In genomic region chr5:76468625-76469410, GRCh38 we compare ENCODE assay signal across 18 cellular contexts.
A peak's percentile ranks its signal among the peaks of the same experiment; 100 is the strongest.
DNase-seq lines count a peak whose midpoint lies in the region; ATAC-seq, FAIRE-seq and TF ChIP-seq lines count a peak whose summit lies in the region.
"Had no signal": no experiment of that assay in that cellular context is flagged by ENCODE, and none has a peak within 500 bp of the region (broad histone marks: within the 10 kb centered on the region; RNA-seq: fewer than 3 reads in every experiment).

No MANE protein-coding gene starts in this region.

- DNase-seq in CD1c-positive myeloid dendritic cell (ENCODE audit: extremely low spot score) (peak; percentile 57), GM12892 (ENCODE audit: insufficient read length) (no peak), SKM-1 treated with dmso at 0.1 percent for 144 hours (lab: John Stamatoyannopoulos, UW; ENCODE audit: unreplicated experiment) (peak; percentile 61), epithelial cell of esophagus (ENCODE audit: low read depth) (peak; percentile 26), gastrocnemius medialis (no peak), kidney tubule cell (ENCODE audit: low spot score) (no peak), NCI-H2107 (lab: John Stamatoyannopoulos, UW) (no peak)
- DNase-seq: activated CD8-positive, alpha-beta memory T cell treated with anti-CD3 and anti-CD28 coated beads, Interleukin-2, amount 10 ng/mL, durations not matched to agents 7 days and 5 days; central memory CD4-positive, alpha-beta T cell; DMS 273 treated with DMSO at 0.1 percent for 48 hours; NCI-H446; nephron progenitor cell; stimulated activated CD4-positive, alpha-beta T cell treated with anti-CD3 and anti-CD28 coated beads, Interleukin-15, amount 100 ng/mL, for 24 hours had no signal

- TF ChIP-seq CTCF in epithelial cell of esophagus (IDR thresholded peaks at IDR 0.05; ENCODE audit: insufficient read depth, low read depth, low read length, missing control alignments) = no peak
- no peak for TF ChIP-seq CTCF in gastrocnemius medialis (IDR thresholded peaks at IDR 0.05 in 4 of 5, conservative IDR thresholded peaks at IDR 0.05 in 1 of 5)

- no peak overlapping the region for H3K4me3 Mint-ChIP-seq in stimulated activated memory B cell treated with anti-CD40 and anti-IgM and Interleukin-4, amounts not matched to agents 10 μg/mL and 1 μg/mL and 100 μg/mL, for 72 hours
- H3K4me3 Mint-ChIP-seq: activated CD8-positive, alpha-beta memory T cell treated with anti-CD3 and anti-CD28 coated beads, Interleukin-2, amount 10 ng/mL, durations not matched to agents 7 days and 5 days; nephron progenitor cell; WTC11 had no signal

- peak; percentile 67 for FAIRE-seq in GM12892 (lab: Jason Lieb, UNC)
- FAIRE-seq: K562 had no signal

- TF ChIP-seq POLR2A in GM12892 (IDR thresholded peaks at IDR 0.05; ENCODE audit: low read depth, low read length) (no peak), gastrocnemius medialis (IDR thresholded peaks at IDR 0.05) (no peak)

- no peaks in the 10 kb centered on the region for H3K27me3 Mint-ChIP-seq in stimulated activated memory B cell treated with anti-CD40 and anti-IgM and Interleukin-4, amounts not matched to agents 10 μg/mL and 1 μg/mL and 100 μg/mL, for 72 hours
- H3K27me3 Mint-ChIP-seq: activated CD8-positive, alpha-beta memory T cell treated with anti-CD3 and anti-CD28 coated beads, Interleukin-2, amount 10 ng/mL, durations not matched to agents 7 days and 5 days had no signal

- in situ Hi-C loops in gastrocnemius medialis (cut with MboI; ENCODE audit: low sequenced_read_pairs in 4 of 4) = no loop called here

- H3K27ac Mint-ChIP-seq in stimulated activated memory B cell treated with anti-CD40 and anti-IgM and Interleukin-4, amounts not matched to agents 10 μg/mL and 1 μg/mL and 100 μg/mL, for 72 hours = no peak overlapping the region
- H3K27ac Mint-ChIP-seq: activated CD8-positive, alpha-beta memory T cell treated with anti-CD3 and anti-CD28 coated beads, Interleukin-2, amount 10 ng/mL, durations not matched to agents 7 days and 5 days; nephron progenitor cell; WTC11 had no signal

- H3K27me3 ChIP-seq in gastrocnemius medialis = no peaks in the 10 kb centered on the region

- H3K36me3 ChIP-seq in gastrocnemius medialis = no peaks in the 10 kb centered on the region
- H3K36me3 ChIP-seq: SJSA1 had no signal

- intact Hi-C loops in gastrocnemius medialis (cut with DNase I; ENCODE audit: low total_unique reads) = no loop called here

- ATAC-seq in gastrocnemius medialis = no peak
- no peak for ATAC-seq in stimulated activated memory B cell treated with anti-CD40 and anti-IgM and Interleukin-4, amounts not matched to agents 10 μg/mL and 1 μg/mL and 100 μg/mL, for 72 hours
- ATAC-seq: activated CD8-positive, alpha-beta memory T cell treated with anti-CD3 and anti-CD28 coated beads, Interleukin-2, amount 10 ng/mL, durations not matched to agents 7 days and 5 days; K562; WTC11 had no signal

- peaks cover 7% of the 10 kb centered on the region for H3K4me1 Mint-ChIP-seq in stimulated activated memory B cell treated with anti-CD40 and anti-IgM and Interleukin-4, amounts not matched to agents 10 μg/mL and 1 μg/mL and 100 μg/mL, for 72 hours

- no peaks in the 10 kb centered on the region for H3K4me1 ChIP-seq in gastrocnemius medialis
- H3K4me1 ChIP-seq: SJSA1 had no signal

- no peaks in the 10 kb centered on the region for H3K36me3 Mint-ChIP-seq in stimulated activated memory B cell treated with anti-CD40 and anti-IgM and Interleukin-4, amounts not matched to agents 10 μg/mL and 1 μg/mL and 100 μg/mL, for 72 hours

- H3K4me3 ChIP-seq in epithelial cell of esophagus (ENCODE audit: low read length) (no peak overlapping the region), gastrocnemius medialis (no peak overlapping the region)
- H3K4me3 ChIP-seq: K562, lung, SJSA1 had no signal

- no peak overlapping the region for H3K27ac ChIP-seq in gastrocnemius medialis
- H3K27ac ChIP-seq: SJSA1 had no signal

- no peaks in the 10 kb centered on the region for H3K9me3 ChIP-seq in gastrocnemius medialis
- H3K9me3 ChIP-seq: SJSA1 had no signal

- H3K9me3 Mint-ChIP-seq in stimulated activated memory B cell treated with anti-CD40 and anti-IgM and Interleukin-4, amounts not matched to agents 10 μg/mL and 1 μg/mL and 100 μg/mL, for 72 hours = no peaks in the 10 kb centered on the region

Comparison
In these comparisons a context has a peak if more than half of its experiments do, and no peak if none do; other contexts are left out.
1. DNase-seq: peak in CD1c-positive myeloid dendritic cell (single experiment), SKM-1 treated with dmso at 0.1 percent for 144 hours (single experiment) and epithelial cell of esophagus (single experiment); none in GM12892 (single experiment), gastrocnemius medialis (0 of 2), kidney tubule cell (single experiment) and NCI-H2107 (single experiment).